In genomic region chr4:169042608-169043007, GRCh38 we compare ENCODE assay signal across 28 cellular contexts.
"Had no signal": no experiment of that assay in that cellular context is flagged by ENCODE, and none has a peak within 500 bp of the region (broad histone marks: within the 10 kb centered on the region; RNA-seq: fewer than 3 reads in every experiment).

No MANE protein-coding gene starts in this region.

- H3K27ac ChIP-seq: ascending aorta, cardiac muscle cell, colonic mucosa, SJSA1 had no signal

- DNase-seq: activated CD4-positive, alpha-beta T cell treated with anti-CD3 and anti-CD28 coated beads, Interleukin-2, amount 10 ng/mL, durations not matched to agents 24 days and 14 days; activated CD4-positive, alpha-beta T cell treated with anti-CD3 and anti-CD28 coated beads, Interleukin-2, amount 50 U/mL, for 4 hours; activated CD8-positive, alpha-beta T cell treated with anti-CD3 and anti-CD28 coated beads for 36 hours; activated effector memory CD4-positive, alpha-beta T cell treated with anti-CD3 and anti-CD28 coated beads, Interleukin-2, amount 50 U/mL, for 16 hours; activated naive CD4-positive, alpha-beta T cell; activated naive CD8-positive, alpha-beta T cell treated with anti-CD3 and anti-CD28 coated beads, Interleukin-2, amount 10 ng/mL, durations not matched to agents 7 days and 5 days; activated T-cell treated with anti-CD3 and anti-CD28 coated beads, Interleukin-2, amount 50 U/mL, for 1 hour; activated T-cell treated with anti-CD3 and anti-CD28 coated beads, Interleukin-2, amount 50 U/mL, for 72 hours; amygdala; colonic mucosa; NCI-H1092 treated with DMSO at 0.1 percent for 48 hours; NCI-H146; NCI-H187; NCI-H2029 treated with DMSO at 0.1 percent for 48 hours; NCI-H510A; NCI-H526; SHP77 treated with DMSO at 0.1 percent for 48 hours; SK-N-SH had no signal

- H3K27ac Mint-ChIP-seq: activated CD4-positive, alpha-beta T cell treated with anti-CD3 and anti-CD28 coated beads, Interleukin-2, amount 10 ng/mL, durations not matched to agents 24 days and 14 days; activated CD8-positive, alpha-beta T cell treated with anti-CD3 and anti-CD28 coated beads for 36 hours; activated naive CD4-positive, alpha-beta T cell treated with anti-CD3 and anti-CD28 coated beads, Interleukin-2, amount 50 U/mL, for 24 hours; activated naive CD8-positive, alpha-beta T cell treated with anti-CD3 and anti-CD28 coated beads, Interleukin-2, amount 10 ng/mL, durations not matched to agents 7 days and 5 days; activated T-cell treated with anti-CD3 and anti-CD28 coated beads, Interleukin-2, amount 50 U/mL, for 72 hours; activated T-helper 17 cell treated with anti-CD3 and anti-CD28 coated beads, Interleukin-2, amount 50 U/mL, for 72 hours; T-helper 1 cell treated with Interleukin-12 subunit alpha and Interleukin-12 subunit beta and Interleukin-4 antibody, amounts not matched to agents 30 μg/mL and 1 μg/mL, for 36 hours; T-helper 2 cell treated with Interferon-gamma antibody and Interleukin-4, amounts not matched to agents 5 μg/mL and 100 μg/mL, for 36 hours had no signal

- H3K36me3 Mint-ChIP-seq: activated naive CD4-positive, alpha-beta T cell treated with anti-CD3 and anti-CD28 coated beads, Interleukin-2, amount 50 U/mL, for 24 hours; activated naive CD8-positive, alpha-beta T cell treated with anti-CD3 and anti-CD28 coated beads, Interleukin-2, amount 10 ng/mL, durations not matched to agents 7 days and 5 days had no signal

- H3K9ac ChIP-seq: SK-N-SH had no signal

- H3K4me3 ChIP-seq: ascending aorta, cardiac muscle cell, colonic mucosa, K562, SJSA1 had no signal

- H3K4me3 Mint-ChIP-seq: activated CD4-positive, alpha-beta T cell treated with anti-CD3 and anti-CD28 coated beads, Interleukin-2, amount 10 ng/mL, durations not matched to agents 24 days and 14 days; activated CD8-positive, alpha-beta T cell treated with anti-CD3 and anti-CD28 coated beads for 36 hours; activated naive CD4-positive, alpha-beta T cell treated with anti-CD3 and anti-CD28 coated beads, Interleukin-2, amount 50 U/mL, for 24 hours; activated naive CD8-positive, alpha-beta T cell treated with anti-CD3 and anti-CD28 coated beads, Interleukin-2, amount 10 ng/mL, durations not matched to agents 7 days and 5 days; activated T-cell treated with anti-CD3 and anti-CD28 coated beads, Interleukin-2, amount 50 U/mL, for 72 hours; activated T-helper 17 cell treated with anti-CD3 and anti-CD28 coated beads, Interleukin-2, amount 50 U/mL, for 72 hours; central memory CD8-positive, alpha-beta T cell; T-helper 1 cell treated with Interleukin-12 subunit alpha and Interleukin-12 subunit beta and Interleukin-4 antibody, amounts not matched to agents 30 μg/mL and 1 μg/mL, for 36 hours; T-helper 2 cell treated with Interferon-gamma antibody and Interleukin-4, amounts not matched to agents 5 μg/mL and 100 μg/mL, for 36 hours had no signal

- H3K9me2 ChIP-seq: SK-N-SH had no signal

- H3K27me3 ChIP-seq: ascending aorta, cardiac muscle cell, colonic mucosa, SJSA1 had no signal

- H3K4me2 ChIP-seq: SK-N-SH had no signal

- H3K9me3 ChIP-seq: ascending aorta, colonic mucosa, SJSA1, SK-N-SH had no signal

- H3K27me3 Mint-ChIP-seq: activated CD4-positive, alpha-beta T cell treated with anti-CD3 and anti-CD28 coated beads, Interleukin-2, amount 10 ng/mL, durations not matched to agents 24 days and 14 days; activated CD8-positive, alpha-beta T cell treated with anti-CD3 and anti-CD28 coated beads for 36 hours; activated naive CD4-positive, alpha-beta T cell treated with anti-CD3 and anti-CD28 coated beads, Interleukin-2, amount 50 U/mL, for 24 hours; activated naive CD8-positive, alpha-beta T cell treated with anti-CD3 and anti-CD28 coated beads, Interleukin-2, amount 10 ng/mL, durations not matched to agents 7 days and 5 days; central memory CD8-positive, alpha-beta T cell had no signal

- H3K9me3 Mint-ChIP-seq: activated CD4-positive, alpha-beta T cell treated with anti-CD3 and anti-CD28 coated beads, Interleukin-2, amount 10 ng/mL, durations not matched to agents 24 days and 14 days; activated CD8-positive, alpha-beta T cell treated with anti-CD3 and anti-CD28 coated beads for 36 hours; activated naive CD4-positive, alpha-beta T cell treated with anti-CD3 and anti-CD28 coated beads, Interleukin-2, amount 50 U/mL, for 24 hours; activated naive CD8-positive, alpha-beta T cell treated with anti-CD3 and anti-CD28 coated beads, Interleukin-2, amount 10 ng/mL, durations not matched to agents 7 days and 5 days; activated T-cell treated with anti-CD3 and anti-CD28 coated beads, Interleukin-2, amount 50 U/mL, for 72 hours; activated T-helper 17 cell treated with anti-CD3 and anti-CD28 coated beads, Interleukin-2, amount 50 U/mL, for 72 hours; central memory CD8-positive, alpha-beta T cell; T-helper 1 cell treated with Interleukin-12 subunit alpha and Interleukin-12 subunit beta and Interleukin-4 antibody, amounts not matched to agents 30 μg/mL and 1 μg/mL, for 36 hours; T-helper 2 cell treated with Interferon-gamma antibody and Interleukin-4, amounts not matched to agents 5 μg/mL and 100 μg/mL, for 36 hours had no signal

- ATAC-seq: activated CD8-positive, alpha-beta T cell treated with anti-CD3 and anti-CD28 coated beads for 36 hours; activated T-cell treated with anti-CD3 and anti-CD28 coated beads, Interleukin-2, amount 50 U/mL, for 72 hours; activated T-helper 17 cell treated with anti-CD3 and anti-CD28 coated beads, Interleukin-2, amount 50 U/mL, for 72 hours; Panc1 had no signal

- H3K4me1 ChIP-seq: ascending aorta, colonic mucosa, SJSA1 had no signal

- H3K36me3 ChIP-seq: ascending aorta, cardiac muscle cell, colonic mucosa, SJSA1 had no signal

- H3K4me1 Mint-ChIP-seq: activated CD4-positive, alpha-beta T cell treated with anti-CD3 and anti-CD28 coated beads, Interleukin-2, amount 10 ng/mL, durations not matched to agents 24 days and 14 days; activated naive CD4-positive, alpha-beta T cell treated with anti-CD3 and anti-CD28 coated beads, Interleukin-2, amount 50 U/mL, for 24 hours; activated naive CD8-positive, alpha-beta T cell treated with anti-CD3 and anti-CD28 coated beads, Interleukin-2, amount 10 ng/mL, durations not matched to agents 7 days and 5 days; activated T-helper 17 cell treated with anti-CD3 and anti-CD28 coated beads, Interleukin-2, amount 50 U/mL, for 72 hours; central memory CD8-positive, alpha-beta T cell had no signal
